In genomic region chr5:145280806-145281205, GRCh38 we compare ENCODE assay signal across 27 cellular contexts.
"Had no signal": no experiment of that assay in that cellular context is flagged by ENCODE, and none has a peak within 500 bp of the region (broad histone marks: within the 10 kb centered on the region; RNA-seq: fewer than 3 reads in every experiment).

No MANE protein-coding gene starts in this region.

- H3K27ac Mint-ChIP-seq: stimulated activated effector memory CD8-positive, alpha-beta T cell treated with anti-CD3 and anti-CD28 coated beads, Interleukin-12 subunit alpha, Interleukin-12 subunit beta, amount 100 ng/mL, for 72 hours; stimulated activated memory B cell treated with anti-CD40 and anti-IgM and Interleukin-4, amounts not matched to agents 10 μg/mL and 1 μg/mL and 100 μg/mL, for 72 hours; stimulated activated naive B cell treated with anti-CD40 and anti-IgM and Interleukin-4, amounts not matched to agents 10 μg/mL and 1 μg/mL and 100 μg/mL, for 72 hours; stimulated activated naive CD8-positive, alpha-beta T cell treated with anti-CD3 and anti-CD28 coated beads, Interleukin-15, amount 100 ng/mL, for 72 hours; stimulated activated naive CD8-positive, alpha-beta T cell treated with anti-CD3 and anti-CD28 coated beads, Interleukin-15, Interleukin-2, amounts not matched to agents 100 ng/mL and 50 ng/mL, for 24 hours; type B pancreatic cell had no signal

- DNase-seq: stimulated activated CD4-positive, alpha-beta T cell treated with anti-CD3 and anti-CD28 coated beads, Interleukin-2, amount 100 ng/mL, for 48 hours; stimulated activated CD4-positive, alpha-beta T cell treated with anti-CD3 and anti-CD28 coated beads, Interleukin-4, amount 100 ng/mL, for 1 hour; stimulated activated CD4-positive, alpha-beta T cell treated with anti-CD3 and anti-CD28 coated beads, Interleukin-4, amount 100 ng/mL, for 24 hours; stimulated activated CD4-positive, alpha-beta T cell treated with anti-CD3 and anti-CD28 coated beads, Interleukin-4, amount 100 ng/mL, for 4 hours; stimulated activated CD8-positive, alpha-beta memory T cell treated with anti-CD3 and anti-CD28 coated beads, Interleukin-4, amount 100 ng/mL, for 48 hours; stimulated activated naive B cell treated with anti-CD40 and anti-IgM and Interleukin-4, amounts not matched to agents 10 μg/mL and 1 μg/mL and 100 μg/mL, for 72 hours; stimulated activated naive CD4-positive, alpha-beta T cell; stimulated activated naive CD4-positive, alpha-beta T cell treated with Interleukin-2 at 50 U/mL for 16 hours; stimulated activated naive CD8-positive, alpha-beta T cell treated with anti-CD3 and anti-CD28 coated beads, Interleukin-15, amount 100 ng/mL, for 72 hours; stimulated activated naive CD8-positive, alpha-beta T cell treated with anti-CD3 and anti-CD28 coated beads, Interleukin-15, Interleukin-2, amounts not matched to agents 100 U/mL and 50 U/mL, for 24 hours; stomach; substantia nigra; testis; thyroid gland; tibial artery; transverse colon; upper lobe of left lung; upper lobe of right lung; uterus had no signal

- H3K9me3 Mint-ChIP-seq: stimulated activated memory B cell treated with anti-CD40 and anti-IgM and Interleukin-4, amounts not matched to agents 10 μg/mL and 1 μg/mL and 100 μg/mL, for 72 hours; stimulated activated naive B cell treated with anti-CD40 and anti-IgM and Interleukin-4, amounts not matched to agents 10 μg/mL and 1 μg/mL and 100 μg/mL, for 72 hours; type B pancreatic cell had no signal

- ATAC-seq: stimulated activated effector memory CD8-positive, alpha-beta T cell treated with anti-CD3 and anti-CD28 coated beads, Interleukin-12 subunit alpha, Interleukin-12 subunit beta, amount 100 ng/mL, for 72 hours; stimulated activated naive B cell treated with anti-CD40 and anti-IgM and Interleukin-4, amounts not matched to agents 10 μg/mL and 1 μg/mL and 100 μg/mL, for 72 hours; stimulated activated naive CD8-positive, alpha-beta T cell treated with anti-CD3 and anti-CD28 coated beads, Interleukin-15, amount 100 ng/mL, for 72 hours; stimulated activated naive CD8-positive, alpha-beta T cell treated with anti-CD3 and anti-CD28 coated beads, Interleukin-15, Interleukin-2, amounts not matched to agents 100 U/mL and 50 U/mL, for 24 hours; upper lobe of right lung had no signal

- H3K4me1 ChIP-seq: stomach, suprapubic skin, testis, thyroid gland, tibial nerve, transverse colon, upper lobe of left lung, upper lobe of right lung, uterus, vagina had no signal

- H3K4me3 ChIP-seq: stomach, suprapubic skin, testis, thoracic aorta, thyroid gland, tibial artery, tibial nerve, transverse colon, upper lobe of left lung, upper lobe of right lung, uterus, vagina had no signal

- H3K27me3 ChIP-seq: stomach, suprapubic skin, testis, thyroid gland, tibial artery, tibial nerve, transverse colon, upper lobe of left lung, upper lobe of right lung, uterus, vagina had no signal

- H3K36me3 ChIP-seq: stomach, suprapubic skin, thoracic aorta, thyroid gland, tibial artery, tibial nerve, transverse colon, upper lobe of left lung, upper lobe of right lung, uterus, vagina had no signal

- H3K36me3 Mint-ChIP-seq: stimulated activated effector memory CD8-positive, alpha-beta T cell treated with anti-CD3 and anti-CD28 coated beads, Interleukin-12 subunit alpha, Interleukin-12 subunit beta, amount 100 ng/mL, for 72 hours; stimulated activated memory B cell treated with anti-CD40 and anti-IgM and Interleukin-4, amounts not matched to agents 10 μg/mL and 1 μg/mL and 100 μg/mL, for 72 hours; stimulated activated naive B cell treated with anti-CD40 and anti-IgM and Interleukin-4, amounts not matched to agents 10 μg/mL and 1 μg/mL and 100 μg/mL, for 72 hours; type B pancreatic cell had no signal

- H3K4me3 Mint-ChIP-seq: stimulated activated effector memory CD8-positive, alpha-beta T cell treated with anti-CD3 and anti-CD28 coated beads, Interleukin-12 subunit alpha, Interleukin-12 subunit beta, amount 100 ng/mL, for 72 hours; stimulated activated memory B cell treated with anti-CD40 and anti-IgM and Interleukin-4, amounts not matched to agents 10 μg/mL and 1 μg/mL and 100 μg/mL, for 72 hours; stimulated activated naive B cell treated with anti-CD40 and anti-IgM and Interleukin-4, amounts not matched to agents 10 μg/mL and 1 μg/mL and 100 μg/mL, for 72 hours; stimulated activated naive CD8-positive, alpha-beta T cell treated with anti-CD3 and anti-CD28 coated beads, Interleukin-15, amount 100 ng/mL, for 72 hours; stimulated activated naive CD8-positive, alpha-beta T cell treated with anti-CD3 and anti-CD28 coated beads, Interleukin-15, Interleukin-2, amounts not matched to agents 100 ng/mL and 50 ng/mL, for 24 hours; type B pancreatic cell had no signal

- H3K27me3 Mint-ChIP-seq: stimulated activated memory B cell treated with anti-CD40 and anti-IgM and Interleukin-4, amounts not matched to agents 10 μg/mL and 1 μg/mL and 100 μg/mL, for 72 hours; stimulated activated naive B cell treated with anti-CD40 and anti-IgM and Interleukin-4, amounts not matched to agents 10 μg/mL and 1 μg/mL and 100 μg/mL, for 72 hours; stimulated activated naive CD8-positive, alpha-beta T cell treated with anti-CD3 and anti-CD28 coated beads, Interleukin-15, amount 100 ng/mL, for 72 hours; stimulated activated naive CD8-positive, alpha-beta T cell treated with anti-CD3 and anti-CD28 coated beads, Interleukin-15, Interleukin-2, amounts not matched to agents 100 ng/mL and 50 ng/mL, for 24 hours had no signal

- H3K9me3 ChIP-seq: stomach, suprapubic skin, testis, thoracic aorta, thyroid gland, tibial artery, tibial nerve, transverse colon, upper lobe of left lung, upper lobe of right lung, uterus, vagina had no signal

- H3K27ac ChIP-seq: stomach, suprapubic skin, testis, thoracic aorta, thyroid gland, tibial artery, tibial nerve, transverse colon, upper lobe of left lung, upper lobe of right lung, uterus, vagina had no signal

- H3K4me1 Mint-ChIP-seq: stimulated activated effector memory CD8-positive, alpha-beta T cell treated with anti-CD3 and anti-CD28 coated beads, Interleukin-12 subunit alpha, Interleukin-12 subunit beta, amount 100 ng/mL, for 72 hours; stimulated activated memory B cell treated with anti-CD40 and anti-IgM and Interleukin-4, amounts not matched to agents 10 μg/mL and 1 μg/mL and 100 μg/mL, for 72 hours; stimulated activated naive B cell treated with anti-CD40 and anti-IgM and Interleukin-4, amounts not matched to agents 10 μg/mL and 1 μg/mL and 100 μg/mL, for 72 hours; stimulated activated naive CD8-positive, alpha-beta T cell treated with anti-CD3 and anti-CD28 coated beads, Interleukin-15, amount 100 ng/mL, for 72 hours had no signal
